Comparison of ENCODE assay signal across 17 cellular contexts in genomic region chr6:83578057-83578456, GRCh38.
A peak's percentile ranks its signal among the peaks of the same experiment; 100 is the strongest.
DNase-seq lines count a peak whose midpoint lies in the region; ATAC-seq, FAIRE-seq and TF ChIP-seq lines count a peak whose summit lies in the region.
"Had no signal": no experiment of that assay in that cellular context is flagged by ENCODE, and none has a peak within 500 bp of the region (broad histone marks: within the 10 kb centered on the region; RNA-seq: fewer than 3 reads in every experiment).

No MANE protein-coding gene starts in this region.

- H3K4me2 ChIP-seq in A549 (no peak overlapping the region), IMR-90 (ENCODE audit: low read depth, low read length) (no peak overlapping the region), H1 (ENCODE audit: insufficient read depth in 1 of 2, low read depth in 2 of 2, low read length in 2 of 2) (no peak overlapping the region)

- H4K5ac ChIP-seq in IMR-90 (ENCODE audit: low read depth, low read length) = no peak overlapping the region
- no peak overlapping the region for H4K5ac ChIP-seq in H1 (ENCODE audit: insufficient read length, low read depth, low read length)

- POLR2A ChIA-PET in A549 (lab: Yijun Ruan, JAX) = no interaction called here
- POLR2A ChIA-PET in IMR-90 (lab: Charles Lee; ENCODE audit: unreplicated experiment) = no interaction called here
- POLR2A ChIA-PET in H1 (lab: Charles Lee; ENCODE audit: partially characterized antibody) = no interaction called here

- TF ChIP-seq POLR2A in A549 (IDR thresholded peaks at IDR 0.05; ENCODE audit: low read length) (no peak), IMR-90 (IDR thresholded peaks at IDR 0.05; ENCODE audit: low read depth, low read length) (no peak), H1 (IDR thresholded peaks at IDR 0.05; ENCODE audit: control extremely low read depth in 1 of 2, low read depth in 2 of 2, low read length in 2 of 2) (no peak)

- no peak for TF ChIP-seq CTCF in A549 (IDR thresholded peaks at IDR 0.05)
- no peak for TF ChIP-seq CTCF in IMR-90 (conservative IDR thresholded peaks at IDR 0.05; ENCODE audit: low read depth, low read length)
- no peak for TF ChIP-seq CTCF in H1 (IDR thresholded peaks at IDR 0.05; ENCODE audit: control extremely low read depth in 1 of 3, insufficient read depth in 1 of 3, low read depth in 1 of 3, low read length in 3 of 3)
- no peak for TF ChIP-seq CTCF in foreskin fibroblast (IDR thresholded peaks at IDR 0.05; ENCODE audit: low read depth, low read length)

- H2AK5ac ChIP-seq in IMR-90 (ENCODE audit: low read depth, low read length) (no peak overlapping the region), H1 (ENCODE audit: low read depth, low read length) (no peak overlapping the region)

- 0 out of 2 replicates have a peak, but pooled peaks cover 3% of the 10 kb centered on the region for H3K9me1 ChIP-seq in IMR-90 (ENCODE audit: insufficient read depth, low read length)

- no peak overlapping the region for H3K18ac ChIP-seq in IMR-90 (ENCODE audit: low read depth, low read length)
- no peak overlapping the region for H3K18ac ChIP-seq in H1 (ENCODE audit: extremely low read depth, low read length)

- H2BK120ac ChIP-seq in IMR-90 (ENCODE audit: low read depth, low read length) (no peak overlapping the region), H1 (replicated peaks; ENCODE audit: low read depth, low read length) (no peak overlapping the region)

- H2BK15ac ChIP-seq in IMR-90 (ENCODE audit: low read depth, low read length) (no peak overlapping the region), H1 (ENCODE audit: low read length) (no peak overlapping the region)

- ATAC-seq in A549 (no peak), IMR-90 (ENCODE audit: low read depth) (no peak)
- ATAC-seq: GM12878 had no signal

- H3K79me1 ChIP-seq in IMR-90 (ENCODE audit: low read depth in 1 of 2, low read length in 2 of 2) (no peaks in the 10 kb centered on the region), H1 (ENCODE audit: low read depth, low read length) (no peaks in the 10 kb centered on the region)

- H3K27ac ChIP-seq in A549 (no peak overlapping the region), IMR-90 (ENCODE audit: insufficient read depth, low read length) (no peak overlapping the region), H1 (ENCODE audit: low read depth, low read length) (no peak overlapping the region)

- DNase-seq in A549 (ENCODE audit: low read depth in 1 of 2, low spot score in 1 of 2) (no peak), GM19239 (ENCODE audit: insufficient read length, low spot score) (no peak), IMR-90 (no peak), H1 (ENCODE audit: low read depth in 1 of 2, low spot score in 2 of 2) (no peak), medulla oblongata (ENCODE audit: extremely low spot score) (no peak), foreskin fibroblast (no peak)
- DNase-seq: ACHN; BE2C; C1 segment of cervical spinal cord; Caco-2; CD4-positive, CD25-positive, alpha-beta regulatory T cell; DMS153; DND-41; EL; Karpas-422 had no signal

- H2BK12ac ChIP-seq in H1 (ENCODE audit: low read depth, low read length) = no peak overlapping the region

- FAIRE-seq in A549 (lab: Jason Lieb, UNC) = no peak
- peak; percentile 23 for FAIRE-seq in GM19239 (lab: Jason Lieb, UNC)
- FAIRE-seq in H1 (lab: Jason Lieb, UNC) = no peak
- FAIRE-seq: GM12878 had no signal

- TF ChIP-seq RAD21 in A549 (conservative IDR thresholded peaks at IDR 0.05 in 1 of 2, IDR thresholded peaks at IDR 0.05 in 1 of 2) = no peak
- TF ChIP-seq RAD21 in IMR-90 (IDR thresholded peaks at IDR 0.05; ENCODE audit: low read length) = no peak
- TF ChIP-seq RAD21 in H1 (IDR thresholded peaks at IDR 0.05 in 1 of 2, conservative IDR thresholded peaks at IDR 0.05 in 1 of 2; ENCODE audit: low read depth in 2 of 2, low read length in 2 of 2) = no peak

- no peak overlapping the region for H2AK9ac ChIP-seq in IMR-90 (replicated peaks; ENCODE audit: low read depth, low read length, poor library complexity)

- dilution Hi-C loops in IMR-90 (cut with HindIII; ENCODE audit: low sequenced_read_pairs, unreplicated experiment) = no loop called here

- H4K8ac ChIP-seq in IMR-90 (ENCODE audit: low read depth in 2 of 2, low read length in 2 of 2) = no peak overlapping the region
- H4K8ac ChIP-seq in H1 (ENCODE audit: extremely low read depth, insufficient read depth, low read length) = no peak overlapping the region

- H3K9me3 ChIP-seq in A549 (no peaks in the 10 kb centered on the region), IMR-90 (ENCODE audit: control insufficient read depth, insufficient read depth, low read length) (no peaks in the 10 kb centered on the region), H1 (ENCODE audit: insufficient read depth in 2 of 2, low read depth in 1 of 2, low read length in 1 of 2) (no peaks in the 10 kb centered on the region)
- H3K9me3 ChIP-seq: BE2C, Caco-2, HAP-1 had no signal

- in situ Hi-C loops in IMR-90 (cut with MboI; ENCODE audit: low sequenced_read_pairs) = no loop called here

- 0 out of 3 replicates have a peak, but pooled peaks cover 3% of the 10 kb centered on the region for H3K4me1 ChIP-seq in A549
- peaks cover 4% of the 10 kb centered on the region for H3K4me1 ChIP-seq in IMR-90 (ENCODE audit: control insufficient read depth, insufficient read depth, low read length)
- H3K4me1 ChIP-seq in H1 (replicated peaks in 1 of 4; ENCODE audit: control insufficient read depth in 3 of 4, insufficient read depth in 4 of 4, low read length in 3 of 4) = no peaks in the 10 kb centered on the region
- H3K4me1 ChIP-seq: HAP-1 had no signal

- CTCF ChIA-PET in A549 (lab: Yijun Ruan, JAX) (no interaction called here), IMR-90 (lab: Yijun Ruan, JAX) (interaction anchor here (1.0 kb wide), 1 partner anchor 42 kb away, joined by 4 read pairs; no protein-coding TSS in a partner anchor), H1 (lab: Charles Lee; ENCODE audit: partially characterized antibody) (interaction anchor here (1.5 kb wide), 1 partner anchor 19 kb away, joined by 5 read pairs; no protein-coding TSS in a partner anchor)

- BruUV-seq in IMR-90 (replicated peaks; lab: Mats Ljungman, UMichigan) = no TSS peak

- H3K36me3 ChIP-seq in IMR-90 (ENCODE audit: control insufficient read depth, insufficient read depth, low read length) (no peaks in the 10 kb centered on the region), H1 (ENCODE audit: control insufficient read depth in 2 of 4, insufficient read depth in 4 of 4, low read length in 3 of 4) (no peaks in the 10 kb centered on the region)
- H3K36me3 ChIP-seq: HAP-1 had no signal

- WGBS in A549 (ENCODE audit: missing lambda C conversion rate) = 88% methylated on average over 1 of the region's 1 CpG
- no CpG with 5 or more reads among the region's 1 CpG for WGBS in IMR-90 (ENCODE audit: extremely low coverage in 2 of 2, insufficient read length in 1 of 2), 2 experiments
- 93% methylated on average over 1 of the region's 1 CpG; no CpG with 5 or more reads in 1 of the 2 experiments for WGBS in H1 (ENCODE audit: extremely low coverage in 1 of 2, insufficient coverage in 1 of 2, insufficient read length in 1 of 2, insufficient replicate concordance in 2 of 2, low coverage in 1 of 2, low lambda C conversion rate in 2 of 2, missing lambda C conversion rate in 1 of 2), 2 experiments

- H2AFZ ChIP-seq in IMR-90 (replicated peaks; ENCODE audit: low read length, poor library complexity) (no peak overlapping the region), H1 (ENCODE audit: low read length) (no peak overlapping the region)

- no peak overlapping the region for H3K56ac ChIP-seq in IMR-90 (ENCODE audit: extremely low read depth, insufficient read depth, low read length)
- H3K56ac ChIP-seq in H1 (replicated peaks; ENCODE audit: insufficient read length, low read depth, low read length) = no peak overlapping the region

- H3K23ac ChIP-seq in IMR-90 (ENCODE audit: low read depth, low read length) (no peak overlapping the region), H1 (ENCODE audit: insufficient read length) (no peak overlapping the region)

- no peak overlapping the region for H2BK5ac ChIP-seq in IMR-90 (ENCODE audit: low read depth, low read length, poor library complexity, severe bottlenecking)
- no peak overlapping the region for H2BK5ac ChIP-seq in H1 (ENCODE audit: low read depth, low read length)

- H3K4ac ChIP-seq in IMR-90 (ENCODE audit: low read depth, low read length) = no peak overlapping the region
- H3K4ac ChIP-seq in H1 (replicated peaks; ENCODE audit: insufficient read length, low read depth, low read length) = no peak overlapping the region

- no peak overlapping the region for H3K9ac ChIP-seq in IMR-90 (ENCODE audit: low read depth, low read length)
- H3K9ac ChIP-seq in H1 (replicated peaks in 1 of 4; ENCODE audit: extremely low read depth in 1 of 4, low read depth in 3 of 4, low read length in 3 of 4) = no peak overlapping the region

- H4K91ac ChIP-seq in IMR-90 (ENCODE audit: insufficient read depth, low read depth, low read length) (no peak overlapping the region), H1 (replicated peaks; ENCODE audit: insufficient read length, low read length) (no peak overlapping the region)

- no peaks in the 10 kb centered on the region for H3K27me3 ChIP-seq in IMR-90 (ENCODE audit: control insufficient read depth, insufficient read depth, low read length)
- H3K27me3 ChIP-seq in H1 (replicated peaks in 1 of 4; ENCODE audit: control insufficient read depth in 3 of 4, extremely low read depth in 1 of 4, insufficient read depth in 3 of 4, low read length in 3 of 4) = no peaks in the 10 kb centered on the region
- H3K27me3 ChIP-seq: BE2C had no signal

- H3K4me3 ChIP-seq in A549 (no peak overlapping the region), IMR-90 (ENCODE audit: insufficient read depth, low read depth, low read length) (no peak overlapping the region), H1 (ENCODE audit: extremely low read depth in 1 of 4, insufficient read depth in 2 of 4, low read depth in 3 of 4, low read length in 4 of 4) (no peak overlapping the region), foreskin fibroblast (ENCODE audit: low read depth in 1 of 2, low read length in 2 of 2) (no peak overlapping the region)
- H3K4me3 ChIP-seq: GM12878, HAP-1 had no signal

- no peaks in the 10 kb centered on the region for H4K20me1 ChIP-seq in IMR-90 (ENCODE audit: insufficient read depth, low read length)
- H4K20me1 ChIP-seq in H1 (replicated peaks in 1 of 2; ENCODE audit: control insufficient read depth in 1 of 2, insufficient read depth in 2 of 2, low read length in 2 of 2) = peaks cover 0 to 2% of the 10 kb centered on the region in 2 experiments

- no peak overlapping the region for H2BK20ac ChIP-seq in IMR-90 (ENCODE audit: low read depth, low read length)
- no peak overlapping the region for H2BK20ac ChIP-seq in H1 (ENCODE audit: low read length)

- intact Hi-C loops in IMR-90 (cut with micrococcal nuclease) = no loop called here

- H3K14ac ChIP-seq in IMR-90 (replicated peaks; ENCODE audit: low read depth, low read length) (no peak overlapping the region), H1 (ENCODE audit: insufficient read length) (no peak overlapping the region)

- no peaks in the 10 kb centered on the region for H3K23me2 ChIP-seq in H1 (ENCODE audit: low read depth, low read length)

- TF ChIP-seq EP300 in A549 (IDR thresholded peaks at IDR 0.05) (no peak), H1 (IDR thresholded peaks at IDR 0.05; ENCODE audit: borderline replicate concordance in 1 of 2, low read depth in 2 of 2, low read length in 2 of 2) (no peak)

- H3K79me2 ChIP-seq in H1 (ENCODE audit: control insufficient read depth in 1 of 2, insufficient read depth in 2 of 2, low read length in 2 of 2) = no peaks in the 10 kb centered on the region

TF ChIP-seq in H1, 55 proteins besides CTCF, POLR2A, EP300 and RAD21 (continues in another document):
- TF ChIP-seq SAP30 (IDR thresholded peaks at IDR 0.05; ENCODE audit: insufficient read depth, insufficient replicate concordance, low read length) = no peak

Comparison
In these comparisons a context has a peak if more than half of its experiments do, and no peak if none do; other contexts are left out.
1. Of the 18 proteins assayed by ChIP-seq in both H1 and A549: peak only in H1: none; only in A549: none; in both: MAFK; in neither: 17.